In genomic region chr1:182316454-182316853, GRCh38 we compare ENCODE assay signal across 7 cellular contexts.
DNase-seq lines count a peak whose midpoint lies in the region; ATAC-seq and TF ChIP-seq lines count a peak whose summit lies in the region.
"Not testable (repeated sequence)": the region's sequence is repeated elsewhere in the genome, so short reads cannot be mapped to it uniquely, and the experiment has no call there.

No MANE protein-coding gene starts in this region.

- POLR2A ChIA-PET in WTC11 (lab: Charles Lee): not testable (repeated sequence)

- H3K9me3 ChIP-seq in colonic mucosa, transverse colon: not testable (repeated sequence)

- H3K9me3 Mint-ChIP-seq in CD14-positive monocyte; WTC11; brain; nephron progenitor cell; stimulated activated effector memory CD8-positive, alpha-beta T cell treated with anti-CD3 and anti-CD28 coated beads, Interleukin-12 subunit alpha, Interleukin-12 subunit beta, amount 100 ng/mL, for 72 hours: not testable (repeated sequence)

- H3K4me3 Mint-ChIP-seq in CD14-positive monocyte; WTC11; brain; nephron progenitor cell; stimulated activated effector memory CD8-positive, alpha-beta T cell treated with anti-CD3 and anti-CD28 coated beads, Interleukin-12 subunit alpha, Interleukin-12 subunit beta, amount 100 ng/mL, for 72 hours: not testable (repeated sequence)

- H3K36me3 Mint-ChIP-seq in CD14-positive monocyte; WTC11; brain; nephron progenitor cell (ENCODE audit: low read depth); stimulated activated effector memory CD8-positive, alpha-beta T cell treated with anti-CD3 and anti-CD28 coated beads, Interleukin-12 subunit alpha, Interleukin-12 subunit beta, amount 100 ng/mL, for 72 hours: not testable (repeated sequence)

- TF ChIP-seq POLR2A in transverse colon (IDR thresholded peaks at IDR 0.05): not testable (repeated sequence)

- H3K36me3 ChIP-seq in colonic mucosa, transverse colon: not testable (repeated sequence)

- H3K27ac Mint-ChIP-seq in CD14-positive monocyte (peak overlapping the region in 5 of 7 donors; percentile 66 to 79 (median 74)), brain (peak overlapping the region; percentile 27 to 96 (median 95)), nephron progenitor cell (peak overlapping the region; percentile 30)
- H3K27ac Mint-ChIP-seq in WTC11: not testable (repeated sequence)
- peak overlapping the region; percentile 9 for H3K27ac Mint-ChIP-seq in stimulated activated effector memory CD8-positive, alpha-beta T cell treated with anti-CD3 and anti-CD28 coated beads, Interleukin-12 subunit alpha, Interleukin-12 subunit beta, amount 100 ng/mL, for 72 hours

- CTCF ChIA-PET in WTC11 (lab: Charles Lee): not testable (repeated sequence)

- H3K4me1 Mint-ChIP-seq in CD14-positive monocyte: peaks cover 24% of the 10 kb centered on the region
- peaks cover 19% of the 10 kb centered on the region for H3K4me1 Mint-ChIP-seq in WTC11
- peaks cover 37% of the 10 kb centered on the region for H3K4me1 Mint-ChIP-seq in brain
- H3K4me1 Mint-ChIP-seq in nephron progenitor cell: peaks cover 11% of the 10 kb centered on the region
- not testable (repeated sequence) for H3K4me1 Mint-ChIP-seq in stimulated activated effector memory CD8-positive, alpha-beta T cell treated with anti-CD3 and anti-CD28 coated beads, Interleukin-12 subunit alpha, Interleukin-12 subunit beta, amount 100 ng/mL, for 72 hours

- not testable (repeated sequence) for TF ChIP-seq CTCF in CD14-positive monocyte (IDR thresholded peaks at IDR 0.05); WTC11 (IDR thresholded peaks at IDR 0.05); brain (conservative IDR thresholded peaks at IDR 0.05); colonic mucosa (IDR thresholded peaks at IDR 0.05); nephron progenitor cell (IDR thresholded peaks at IDR 0.05); transverse colon (IDR thresholded peaks at IDR 0.05)

- WGBS in transverse colon (ENCODE audit: low coverage in 1 of 2), 2 donors: 82 to 84% methylated on average over 3 of the region's 3 CpGs

- not testable (repeated sequence) for H3K27me3 Mint-ChIP-seq in CD14-positive monocyte (ENCODE audit: low read depth in 3 of 3); WTC11 (ENCODE audit: low read depth); brain; nephron progenitor cell (ENCODE audit: low read depth, poor library complexity)

- in situ Hi-C loops in transverse colon (cut with MboI; ENCODE audit: low pct_ligation_motif_present in 1 of 4, low pct_unique_long_range_greater_than_20kb in 1 of 4, low sequenced_read_pairs in 3 of 4): not testable (repeated sequence)

- not testable (repeated sequence) for H3K27me3 ChIP-seq in colonic mucosa, transverse colon

- not testable (repeated sequence) for H3K4me1 ChIP-seq in colonic mucosa
- H3K4me1 ChIP-seq in transverse colon: peaks cover 0 to 47% (median 33%) of the 10 kb centered on the region in 4 donors

- not testable (repeated sequence) for H3K4me3 ChIP-seq in colonic mucosa, transverse colon

- not testable (repeated sequence) for ATAC-seq in WTC11; stimulated activated effector memory CD8-positive, alpha-beta T cell treated with anti-CD3 and anti-CD28 coated beads, Interleukin-12 subunit alpha, Interleukin-12 subunit beta, amount 100 ng/mL, for 72 hours

- peak overlapping the region; percentile 77 for H3K27ac ChIP-seq in colonic mucosa
- H3K27ac ChIP-seq in transverse colon: peak overlapping the region in 3 of 4 donors; percentile 67 to 82 (median 70)

- intact Hi-C loops in CD14-positive monocyte (cut with micrococcal nuclease); colonic mucosa (cut with DNase I); transverse colon (cut with DNase I; ENCODE audit: low total_unique reads): not testable (repeated sequence)

- TF ChIP-seq EP300 in transverse colon (IDR thresholded peaks at IDR 0.05; ENCODE audit: low read depth): not testable (repeated sequence)

- not testable (repeated sequence) for DNase-seq in CD14-positive monocyte (ENCODE audit: low spot score); WTC11 (ENCODE audit: low spot score); colonic mucosa; nephron progenitor cell; stimulated activated effector memory CD8-positive, alpha-beta T cell treated with anti-CD3 and anti-CD28 coated beads, Interleukin-12 subunit alpha, Interleukin-12 subunit beta, amount 100 ng/mL, for 72 hours (ENCODE audit: low spot score in 2 of 2); transverse colon

- H3K9ac ChIP-seq in colonic mucosa (ENCODE audit: low read depth in 2 of 2, low read length in 2 of 2): not testable (repeated sequence)

TF ChIP-seq in WTC11, 78 proteins besides CTCF, POLR2A, EP300 and RAD21:
- TF ChIP-seq ZNF512 (CRISPR knock-in tag; IDR thresholded peaks at IDR 0.05; ENCODE audit: borderline replicate concordance): peak; percentile 47; the same call in 1 of the 2 replicates
